ENCODE assay signal across 8 cellular contexts in genomic region chr21:5022254-5022653, GRCh38.
DNase-seq lines count a peak whose midpoint lies in the region; ATAC-seq, FAIRE-seq and TF ChIP-seq lines count a peak whose summit lies in the region.
"Not testable (repeated sequence)": the region's sequence is repeated elsewhere in the genome, so short reads cannot be mapped to it uniquely, and the experiment has no call there.

No MANE protein-coding gene starts in this region.

- not testable (repeated sequence) for H3K4me2 ChIP-seq in A549

- POLR2A ChIA-PET in A549 (lab: Yijun Ruan, JAX): not testable (repeated sequence)

- not testable (repeated sequence) for H3K9me3 Mint-ChIP-seq in activated T-cell treated with anti-CD3 and anti-CD28 coated beads, Interleukin-2, amount 50 U/mL, for 72 hours

- FAIRE-seq in A549 (lab: Jason Lieb, UNC): not testable (repeated sequence)

- not testable (repeated sequence) for DNase-seq in A549 (ENCODE audit: low read depth in 1 of 2, low spot score in 1 of 2); activated T-cell treated with anti-CD3 and anti-CD28 coated beads, Interleukin-2, amount 50 U/mL, for 72 hours; left cardiac atrium; omental fat pad (ENCODE audit: low spot score)

- H3K4me3 ChIP-seq in A549: not testable (repeated sequence)

- not testable (repeated sequence) for H3K27me3 Mint-ChIP-seq in activated T-cell treated with anti-CD3 and anti-CD28 coated beads, Interleukin-2, amount 50 U/mL, for 72 hours (ENCODE audit: low read depth)

- CTCF ChIA-PET in A549 (lab: Yijun Ruan, JAX): not testable (repeated sequence)

- not testable (repeated sequence) for H3K4me3 Mint-ChIP-seq in activated T-cell treated with anti-CD3 and anti-CD28 coated beads, Interleukin-2, amount 50 U/mL, for 72 hours

- H3K27ac Mint-ChIP-seq in activated T-cell treated with anti-CD3 and anti-CD28 coated beads, Interleukin-2, amount 50 U/mL, for 72 hours: not testable (repeated sequence)

- TF ChIP-seq EP300 in A549 (IDR thresholded peaks at IDR 0.05): not testable (repeated sequence)

- H3K4me1 Mint-ChIP-seq in activated T-cell treated with anti-CD3 and anti-CD28 coated beads, Interleukin-2, amount 50 U/mL, for 72 hours (ENCODE audit: low read depth): not testable (repeated sequence)

- not testable (repeated sequence) for TF ChIP-seq POLR2A in A549 (IDR thresholded peaks at IDR 0.05; ENCODE audit: low read length)

- H3K27ac ChIP-seq in A549: not testable (repeated sequence)

- ATAC-seq in A549: peak; percentile 82 to 88
- peak; percentile 51 for ATAC-seq in GM19035 (IDR thresholded peaks at IDR 0.05; ENCODE audit: unreplicated experiment)
- peak; percentile 49 for ATAC-seq in GM21723 (IDR thresholded peaks at IDR 0.05; ENCODE audit: unreplicated experiment)
- ATAC-seq in HG02938 (IDR thresholded peaks at IDR 0.05; ENCODE audit: unreplicated experiment): peak; percentile 32
- peak; percentile 36 for ATAC-seq in HG03571 (IDR thresholded peaks at IDR 0.05; ENCODE audit: unreplicated experiment)
- peak; percentile 52 to 63 for ATAC-seq in activated T-cell treated with anti-CD3 and anti-CD28 coated beads, Interleukin-2, amount 50 U/mL, for 72 hours (replicated peaks in 1 of 2)
- peak; percentile 89 to 90 for ATAC-seq in left cardiac atrium
- ATAC-seq in omental fat pad (ENCODE audit: low FRiP score): peak; percentile 74

- TF ChIP-seq CTCF in A549 (IDR thresholded peaks at IDR 0.05); omental fat pad (IDR thresholded peaks at IDR 0.05): not testable (repeated sequence)

- not testable (repeated sequence) for H3K9me3 ChIP-seq in A549

- H3K36me3 Mint-ChIP-seq in activated T-cell treated with anti-CD3 and anti-CD28 coated beads, Interleukin-2, amount 50 U/mL, for 72 hours (ENCODE audit: insufficient read depth in 2 of 2): not testable (repeated sequence)

- intact Hi-C loops in left cardiac atrium (cut with DNase I): not testable (repeated sequence)

- WGBS in A549 (ENCODE audit: missing lambda C conversion rate): no CpG with 5 or more reads among the region's 52 CpGs

- not testable (repeated sequence) for TF ChIP-seq RAD21 in A549 (conservative IDR thresholded peaks at IDR 0.05 in 1 of 2, IDR thresholded peaks at IDR 0.05 in 1 of 2)

- H3K4me1 ChIP-seq in A549: not testable (repeated sequence)

Comparison
In these comparisons a context has a peak if more than half of its experiments do, and no peak if none do; other contexts are left out.
1. ATAC-seq: peak in every context shown above with its lines; median percentile 90 in left cardiac atrium; 85 in A549; 74 in omental fat pad; 58 in activated T-cell treated with anti-CD3 and anti-CD28 coated beads, Interleukin-2, amount 50 U/mL, for 72 hours; 51 in GM19035; 49 in GM21723; 36 in HG03571; 32 in HG02938.